Comparison of ENCODE assay signal across 11 cellular contexts in the genomic region with DNA sequence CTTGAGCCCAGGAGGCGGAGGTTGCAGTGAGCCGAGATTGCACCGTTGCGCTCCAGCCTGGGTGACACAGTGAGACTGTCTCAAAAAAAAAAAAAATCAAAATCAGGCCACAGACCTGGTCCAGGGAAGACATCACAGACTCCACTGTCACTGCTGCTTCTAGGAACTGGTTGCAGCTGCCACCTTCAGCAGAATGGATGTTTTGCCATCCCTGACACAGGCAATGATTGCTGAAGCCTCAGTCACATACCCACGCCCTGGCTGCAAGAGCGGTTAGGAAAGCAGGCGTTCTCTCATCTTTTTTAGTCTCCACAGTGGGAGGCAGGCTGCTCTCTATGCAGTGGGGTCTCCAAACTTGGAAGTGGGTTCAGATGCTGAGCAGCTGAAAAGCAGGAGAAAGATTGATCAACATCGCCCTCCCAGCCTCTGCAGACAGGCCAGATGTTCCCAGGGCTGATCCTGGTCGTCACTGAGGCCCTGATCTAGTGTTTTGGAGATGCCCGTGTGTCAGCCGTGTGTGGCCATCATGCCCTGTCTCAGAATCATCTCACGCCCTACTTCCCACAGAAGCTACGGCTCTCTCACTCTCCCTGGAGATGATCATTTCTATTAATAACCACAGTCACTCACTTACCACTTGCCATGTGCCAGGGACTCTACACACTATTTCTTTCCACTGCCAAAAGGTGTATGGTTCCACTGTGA.
A peak's percentile ranks its signal among the peaks of the same experiment; 100 is the strongest.
DNase-seq lines count a peak whose midpoint lies in the region; ATAC-seq, FAIRE-seq and TF ChIP-seq lines count a peak whose summit lies in the region.
"Had no signal": no experiment of that assay in that cellular context is flagged by ENCODE, and none has a peak within 500 bp of the region (broad histone marks: within the 10 kb centered on the region; RNA-seq: fewer than 3 reads in every experiment).

No MANE protein-coding gene starts in this region.

- H3K36me3 Mint-ChIP-seq in Calu3 (ENCODE audit: insufficient read depth, unreplicated experiment) = peaks cover 9% of the 10 kb centered on the region

- intact Hi-C loops in Calu3 (cut with micrococcal nuclease; ENCODE audit: unreplicated experiment) = no loop called here

- DNase-seq in Ammon's horn (ENCODE audit: low spot score) = peak; percentile 35
- DNase-seq in Calu3 = no peak
- DNase-seq in bronchial epithelial cell (ENCODE audit: low read depth) = no peak
- no peak for DNase-seq in NCI-H82 (lab: John Stamatoyannopoulos, UW)
- no peak for DNase-seq in A172 (ENCODE audit: low spot score)
- DNase-seq in AG08395 (ENCODE audit: low spot score) = no peak
- DNase-seq: HFFc6, NCI-H1092 had no signal

- no peak for ATAC-seq in GM21825 (IDR thresholded peaks at IDR 0.05; ENCODE audit: unreplicated experiment)

- H3K4me1 Mint-ChIP-seq in Calu3 (ENCODE audit: low read depth, unreplicated experiment) = peaks cover 20% of the 10 kb centered on the region

- FAIRE-seq in bronchial epithelial cell (lab: Jason Lieb, UNC) (peak; percentile 70), islet of Langerhans (lab: Jason Lieb, UNC) (peak; percentile 55)

- H3K9me3 Mint-ChIP-seq in Calu3 (ENCODE audit: low read depth, unreplicated experiment) = no peaks in the 10 kb centered on the region
- H3K9me3 Mint-ChIP-seq: HFFc6 had no signal

- CTCF ChIA-PET in Calu3 (lab: Charles Lee) = no interaction called here

- no peaks in the 10 kb centered on the region for H3K27me3 Mint-ChIP-seq in Calu3 (ENCODE audit: unreplicated experiment)

- no peaks in the 10 kb centered on the region for H3K27me3 ChIP-seq in bronchial epithelial cell (ENCODE audit: control insufficient read depth, insufficient read depth, low read length)

- H3K27ac Mint-ChIP-seq in Calu3 (ENCODE audit: unreplicated experiment) = peak overlapping the region; percentile 15
- H3K27ac Mint-ChIP-seq: HFFc6 had no signal

- BruUV-seq in Calu3 (replicated peaks; lab: Mats Ljungman, UMichigan) = no TSS peak

- no peak overlapping the region for H3K4me3 ChIP-seq in bronchial epithelial cell (ENCODE audit: low read depth, low read length)
- H3K4me3 ChIP-seq: thoracic aorta had no signal

- no peak for TF ChIP-seq CTCF in Calu3 (IDR thresholded peaks at IDR 0.05; ENCODE audit: unreplicated experiment)
- no peak for TF ChIP-seq CTCF in bronchial epithelial cell (IDR thresholded peaks at IDR 0.05; ENCODE audit: insufficient read depth, low read length, severe bottlenecking)

- no peak overlapping the region for H3K4me3 Mint-ChIP-seq in Calu3 (ENCODE audit: low read depth, unreplicated experiment)
- H3K4me3 Mint-ChIP-seq: HFFc6 had no signal

- no peaks in the 10 kb centered on the region for H3K36me3 ChIP-seq in bronchial epithelial cell (ENCODE audit: control insufficient read depth, insufficient read depth, low read length)
- H3K36me3 ChIP-seq: thoracic aorta had no signal
